Comparison of ENCODE assay signal across 1 cellular context in genomic region chr9:111661150-111661801, GRCh38.
TF ChIP-seq lines count a peak whose summit lies in the region.

Gene GNG10 (plus strand): TSS chr9:111661605. CDS start chr9:111661635, 30 bp downstream.

TF ChIP-seq in SK-N-SH, 30 proteins besides CTCF, POLR2A, EP300 and RAD21 (continued from another document):
- no peak for TF ChIP-seq EZH2phosphoT487 (IDR thresholded peaks at IDR 0.05; ENCODE audit: borderline replicate concordance, low read depth)
- no peak for TF ChIP-seq FOSL2 (IDR thresholded peaks at IDR 0.05; ENCODE audit: borderline replicate concordance, low read depth)
- TF ChIP-seq, protein P1, sequence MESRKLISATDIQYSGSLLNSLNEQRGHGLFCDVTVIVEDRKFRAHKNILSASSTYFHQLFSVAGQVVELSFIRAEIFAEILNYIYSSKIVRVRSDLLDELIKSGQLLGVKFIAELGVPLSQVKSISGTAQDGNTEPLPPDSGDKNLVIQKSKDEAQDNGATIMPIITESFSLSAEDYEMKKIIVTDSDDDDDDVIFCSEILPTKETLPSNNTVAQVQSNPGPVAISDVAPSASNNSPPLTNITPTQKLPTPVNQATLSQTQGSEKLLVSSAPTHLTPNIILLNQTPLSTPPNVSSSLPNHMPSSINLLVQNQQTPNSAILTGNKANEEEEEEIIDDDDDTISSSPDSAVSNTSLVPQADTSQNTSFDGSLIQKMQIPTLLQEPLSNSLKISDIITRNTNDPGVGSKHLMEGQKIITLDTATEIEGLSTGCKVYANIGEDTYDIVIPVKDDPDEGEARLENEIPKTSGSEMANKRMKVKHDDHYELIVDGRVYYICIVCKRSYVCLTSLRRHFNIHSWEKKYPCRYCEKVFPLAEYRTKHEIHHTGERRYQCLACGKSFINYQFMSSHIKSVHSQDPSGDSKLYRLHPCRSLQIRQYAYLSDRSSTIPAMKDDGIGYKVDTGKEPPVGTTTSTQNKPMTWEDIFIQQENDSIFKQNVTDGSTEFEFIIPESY (IDR thresholded peaks at IDR 0.05; ENCODE audit: borderline replicate concordance, low read depth) = no peak
